Comparison of ENCODE assay signal across 18 cellular contexts in the genomic region with DNA sequence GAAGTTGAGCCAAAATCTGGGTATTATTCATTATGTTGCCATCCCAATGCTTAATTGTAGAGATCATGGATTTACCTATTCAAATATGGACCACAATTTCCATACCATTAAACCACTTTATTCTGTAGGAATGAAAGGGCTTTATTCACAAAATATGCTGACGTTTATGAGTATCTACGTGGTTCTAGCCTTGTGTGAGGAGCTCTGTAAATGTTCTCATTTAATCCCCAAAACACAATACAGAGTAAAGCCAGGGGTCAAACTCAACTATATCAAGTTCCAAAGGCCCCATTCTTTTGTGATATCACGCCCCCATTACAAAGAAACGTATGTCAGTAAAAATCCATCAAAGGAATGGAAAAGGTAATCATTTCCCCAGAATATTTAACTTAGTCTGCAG.
DNase-seq lines count a peak whose midpoint lies in the region; ATAC-seq and TF ChIP-seq lines count a peak whose summit lies in the region.
"Had no signal": no experiment of that assay in that cellular context is flagged by ENCODE, and none has a peak within 500 bp of the region (broad histone marks: within the 10 kb centered on the region; RNA-seq: fewer than 3 reads in every experiment).

No MANE protein-coding gene starts in this region.

- H3F3A ChIP-seq in smooth muscle cell (ENCODE audit: low read depth) = peaks cover 56% of the 10 kb centered on the region

- peaks cover 66% of the 10 kb centered on the region for H3K36me3 ChIP-seq in A673 (ENCODE audit: insufficient read depth, low read length, poor library complexity, severe bottlenecking)
- peaks cover 0 to 37% (median 14%) of the 10 kb centered on the region in 4 donors for H3K36me3 ChIP-seq in esophagus muscularis mucosa
- peaks cover 10% of the 10 kb centered on the region for H3K36me3 ChIP-seq in smooth muscle cell (ENCODE audit: low read depth)
- H3K36me3 ChIP-seq: BLaER1 had no signal

- intact Hi-C loops in A673 (cut with micrococcal nuclease; ENCODE audit: unreplicated experiment) (no loop called here), esophagus muscularis mucosa (cut with DNase I) (no loop called here)

- POLR2A ChIA-PET in A673 (lab: Charles Lee; ENCODE audit: low non-redundant PET) = no interaction called here

- peaks cover 10% of the 10 kb centered on the region for H3K4me1 ChIP-seq in A673 (ENCODE audit: insufficient read depth, low read length, poor library complexity, severe bottlenecking)
- peaks cover 7 to 63% (median 47%) of the 10 kb centered on the region in 4 donors for H3K4me1 ChIP-seq in esophagus muscularis mucosa
- H3K4me1 ChIP-seq in smooth muscle cell (ENCODE audit: low read depth) = no peaks in the 10 kb centered on the region
- H3K4me1 ChIP-seq: BLaER1 had no signal

- H3K27ac ChIP-seq in A673 (ENCODE audit: low read depth, low read length, poor library complexity, severe bottlenecking) = peak overlapping the region; percentile 7
- H3K27ac ChIP-seq in esophagus muscularis mucosa (replicated peaks in 1 of 4) = peak overlapping the region; percentile 56 to 74 (median 69)
- peak overlapping the region; percentile 99 for H3K27ac ChIP-seq in smooth muscle cell (ENCODE audit: low read depth)
- H3K27ac ChIP-seq: 22Rv1, A549, BLaER1 had no signal

- no peak overlapping the region for H3K4me2 ChIP-seq in smooth muscle cell
- H3K4me2 ChIP-seq: A549, BLaER1 had no signal

- H4K20me1 ChIP-seq in smooth muscle cell (ENCODE audit: low read depth) = peaks cover 3% of the 10 kb centered on the region
- H4K20me1 ChIP-seq: BLaER1 had no signal

- 91% methylated on average over 4 of the region's 4 CpGs for WGBS in esophagus muscularis mucosa
- WGBS in smooth muscle cell (ENCODE audit: low lambda C conversion rate) = 92% methylated on average over 4 of the region's 4 CpGs

- no peak for DNase-seq in A673 (ENCODE audit: low spot score)
- peak; percentile 52 for DNase-seq in SK-MEL-5 (ENCODE audit: low read depth, low spot score)
- no peak for DNase-seq in esophagus muscularis mucosa (ENCODE audit: extremely low spot score)
- DNase-seq in smooth muscle cell (lab: John Stamatoyannopoulos, UW; ENCODE audit: unreplicated experiment) = no peak
- no peak for DNase-seq in activated naive CD8-positive, alpha-beta T cell treated with anti-CD3 and anti-CD28 coated beads for 36 hours
- no peak for DNase-seq in activated T-cell treated with anti-CD3 and anti-CD28 coated beads for 4 hours
- DNase-seq in NCI-H187 (lab: John Stamatoyannopoulos, UW) = no peak
- DNase-seq: CD4-positive, alpha-beta memory T cell; DMS153; DMS79; GDM1; H9 had no signal

- no peaks in the 10 kb centered on the region for H3K27me3 Mint-ChIP-seq in activated naive CD8-positive, alpha-beta T cell treated with anti-CD3 and anti-CD28 coated beads for 36 hours

- CTCF ChIA-PET in A673 (lab: Charles Lee) = no interaction called here

- in situ Hi-C loops in SK-MEL-5 (cut with HindIII; ENCODE audit: low pct_unique_long_range_greater_than_20kb, low sequenced_read_pairs) = no loop called here

- peaks cover 11% of the 10 kb centered on the region for H3K79me2 ChIP-seq in smooth muscle cell (ENCODE audit: low read depth)

- no peak overlapping the region for H3K4me3 Mint-ChIP-seq in activated naive CD8-positive, alpha-beta T cell treated with anti-CD3 and anti-CD28 coated beads for 36 hours
- H3K4me3 Mint-ChIP-seq: CD14-positive monocyte; CD4-positive, alpha-beta memory T cell; H9 had no signal

- no peak overlapping the region for H3K9ac ChIP-seq in smooth muscle cell (ENCODE audit: low read depth)
- H3K9ac ChIP-seq: BLaER1 had no signal

- TF ChIP-seq CTCF in A673 (conservative IDR thresholded peaks at IDR 0.05; ENCODE audit: low read depth, low read length) (no peak), esophagus muscularis mucosa (IDR thresholded peaks at IDR 0.05) (no peak), smooth muscle cell (IDR thresholded peaks at IDR 0.05; ENCODE audit: borderline replicate concordance, insufficient read depth, poor library complexity, severe bottlenecking) (no peak)

- TF ChIP-seq POLR2A in esophagus muscularis mucosa (IDR thresholded peaks at IDR 0.05; ENCODE audit: low read depth) = no peak

- H3K9me3 ChIP-seq in A673 (ENCODE audit: low read depth, low read length, poor library complexity, severe bottlenecking) (no peaks in the 10 kb centered on the region), esophagus muscularis mucosa (no peaks in the 10 kb centered on the region), smooth muscle cell (replicated peaks; ENCODE audit: low read depth) (no peaks in the 10 kb centered on the region)
- H3K9me3 ChIP-seq: A549, BLaER1 had no signal

- no peaks in the 10 kb centered on the region for H3K9me3 Mint-ChIP-seq in activated naive CD8-positive, alpha-beta T cell treated with anti-CD3 and anti-CD28 coated beads for 36 hours
- H3K9me3 Mint-ChIP-seq: CD14-positive monocyte; CD4-positive, alpha-beta memory T cell; H9 had no signal

- H3K4me3 ChIP-seq in A673 (ENCODE audit: low read depth, low read length, poor library complexity, severe bottlenecking) = no peak overlapping the region
- H3K4me3 ChIP-seq in esophagus muscularis mucosa = no peak overlapping the region
- no peak overlapping the region for H3K4me3 ChIP-seq in smooth muscle cell
- H3K4me3 ChIP-seq: A549, BLaER1 had no signal

- H3K27me3 ChIP-seq in A673 (replicated peaks; ENCODE audit: insufficient read depth, low read depth, low read length, poor library complexity) (no peaks in the 10 kb centered on the region), esophagus muscularis mucosa (no peaks in the 10 kb centered on the region), smooth muscle cell (ENCODE audit: low read depth) (no peaks in the 10 kb centered on the region)
- H3K27me3 ChIP-seq: BLaER1 had no signal

- no peaks in the 10 kb centered on the region for H3K36me3 Mint-ChIP-seq in activated naive CD8-positive, alpha-beta T cell treated with anti-CD3 and anti-CD28 coated beads for 36 hours
- H3K36me3 Mint-ChIP-seq: CD14-positive monocyte; CD4-positive, alpha-beta memory T cell had no signal

- no peak for TF ChIP-seq EP300 in esophagus muscularis mucosa (IDR thresholded peaks at IDR 0.05)

- H2AFZ ChIP-seq in smooth muscle cell (ENCODE audit: low read depth) = no peak overlapping the region

- no peak for ATAC-seq in GM18873 (IDR thresholded peaks at IDR 0.05; ENCODE audit: low FRiP score, unreplicated experiment)
- ATAC-seq: A549, HepG2 had no signal

- no peak overlapping the region for H3K27ac Mint-ChIP-seq in activated naive CD8-positive, alpha-beta T cell treated with anti-CD3 and anti-CD28 coated beads for 36 hours
- H3K27ac Mint-ChIP-seq: CD4-positive, alpha-beta memory T cell; H9 had no signal

- no TSS peak for BruUV-seq in A673 (replicated peaks; lab: Mats Ljungman, UMichigan)

- H3K4me1 Mint-ChIP-seq in activated naive CD8-positive, alpha-beta T cell treated with anti-CD3 and anti-CD28 coated beads for 36 hours = no peaks in the 10 kb centered on the region
- H3K4me1 Mint-ChIP-seq: CD4-positive, alpha-beta memory T cell had no signal

Comparison
In these comparisons a context has a peak if more than half of its experiments do, and no peak if none do; other contexts are left out.
1. H3K27ac ChIP-seq: peak in every context shown above with its lines; median percentile 99 in smooth muscle cell; 69 in esophagus muscularis mucosa; 7 in A673.